ENCODE assay signal across 12 cellular contexts in genomic region chr6:75418233-75418632, GRCh38.
DNase-seq lines count a peak whose midpoint lies in the region; ATAC-seq and TF ChIP-seq lines count a peak whose summit lies in the region.
"Had no signal": no experiment of that assay in that cellular context is flagged by ENCODE, and none has a peak within 500 bp of the region (broad histone marks: within the 10 kb centered on the region; RNA-seq: fewer than 3 reads in every experiment).

No MANE protein-coding gene starts in this region.

- no peaks in the 10 kb centered on the region for H3K27me3 ChIP-seq in ascending aorta
- H3K27me3 ChIP-seq: BLaER1 had no signal

- DNase-seq in AG08395 (ENCODE audit: low spot score): peak; percentile 51
- peak; percentile 96 for DNase-seq in dermis blood vessel endothelial cell
- DNase-seq in NCI-H146 treated with DMSO at 0.1 percent for 48 hours (lab: John Stamatoyannopoulos, UW; ENCODE audit: unreplicated experiment): no peak
- no peak for DNase-seq in ascending aorta (ENCODE audit: low spot score in 2 of 2)
- no peak for DNase-seq in activated T-cell treated with anti-CD3 and anti-CD28 coated beads, Interleukin-2, amount 50 U/mL, for 1 hour
- no peak for DNase-seq in cerebellar cortex (ENCODE audit: low spot score)
- DNase-seq: activated T-cell treated with anti-CD3 and anti-CD28 coated beads, Interleukin-2, amount 50 U/mL, for 24 hours; endodermal cell; Karpas-422 had no signal

- no peak overlapping the region for H3K27ac ChIP-seq in ascending aorta
- H3K27ac ChIP-seq: BLaER1 had no signal

- ATAC-seq in GM19452 (IDR thresholded peaks at IDR 0.05; ENCODE audit: unreplicated experiment) (peak; percentile 98), HG03432 (IDR thresholded peaks at IDR 0.05; ENCODE audit: unreplicated experiment) (peak; percentile 90)

- no peaks in the 10 kb centered on the region for H3K36me3 ChIP-seq in ascending aorta
- H3K36me3 ChIP-seq: BLaER1 had no signal

- TF ChIP-seq CTCF in ascending aorta (IDR thresholded peaks at IDR 0.05): no peak

- intact Hi-C loops in ascending aorta (cut with DNase I): loop anchor here (5.0 to 10.0 kb wide), 2 partner anchors 46 to 187 kb away; partner anchors contain the start of gene SENP6

- H3K4me3 ChIP-seq in ascending aorta: no peak overlapping the region
- H3K4me3 ChIP-seq: BLaER1 had no signal

- H3K4me1 ChIP-seq in ascending aorta: peaks cover 25 to 47% of the 10 kb centered on the region in 2 donors

- no peaks in the 10 kb centered on the region for H3K9me3 ChIP-seq in ascending aorta
- H3K9me3 ChIP-seq: BLaER1 had no signal

Comparison
In these comparisons a context has a peak if more than half of its experiments do, and no peak if none do; other contexts are left out.
1. DNase-seq: peak in AG08395 (single experiment) and dermis blood vessel endothelial cell (single experiment); none in NCI-H146 treated with DMSO at 0.1 percent for 48 hours (single experiment), ascending aorta (0 of 2), activated T-cell treated with anti-CD3 and anti-CD28 coated beads, Interleukin-2, amount 50 U/mL, for 1 hour (single experiment) and cerebellar cortex (single experiment).